In the genomic region with DNA sequence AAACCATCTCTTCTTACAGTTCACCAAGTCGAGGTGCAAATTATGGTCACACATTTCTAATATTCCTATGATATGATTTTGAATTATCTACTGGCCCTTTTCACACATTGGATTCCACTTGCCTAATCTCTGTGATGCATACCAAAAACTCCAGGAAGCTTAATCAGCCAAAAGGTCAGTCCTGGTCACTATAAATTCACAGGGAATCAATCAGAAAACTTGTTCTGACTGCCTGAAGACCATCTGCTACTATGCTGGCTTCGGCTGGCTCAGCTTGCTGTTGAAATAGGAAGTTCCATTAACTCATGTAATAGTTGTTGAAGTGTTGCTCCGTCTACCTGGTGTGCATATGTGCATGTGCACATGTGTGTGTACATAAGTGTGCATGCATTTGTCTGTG, we compare ENCODE assay signal across 19 cellular contexts.
A peak's percentile ranks its signal among the peaks of the same experiment; 100 is the strongest.
DNase-seq lines count a peak whose midpoint lies in the region; ATAC-seq and TF ChIP-seq lines count a peak whose summit lies in the region.
"Had no signal": no experiment of that assay in that cellular context is flagged by ENCODE, and none has a peak within 500 bp of the region (broad histone marks: within the 10 kb centered on the region; RNA-seq: fewer than 3 reads in every experiment).

No MANE protein-coding gene starts in this region.

- H3K36me3 ChIP-seq in brain microvascular endothelial cell (replicated peaks), result no peaks in the 10 kb centered on the region

- no peaks in the 10 kb centered on the region for H3K9me3 Mint-ChIP-seq in glutamatergic neuron (ENCODE audit: unreplicated experiment)
- no peaks in the 10 kb centered on the region for H3K9me3 Mint-ChIP-seq in type B pancreatic cell
- H3K9me3 Mint-ChIP-seq: CD8-positive, alpha-beta T cell had no signal

- peak overlapping the region; percentile 2 for H3K27ac Mint-ChIP-seq in glutamatergic neuron (ENCODE audit: unreplicated experiment)
- H3K27ac Mint-ChIP-seq in type B pancreatic cell, result no peak overlapping the region
- H3K27ac Mint-ChIP-seq: CD8-positive, alpha-beta T cell had no signal

- DNase-seq in HS-5 (ENCODE audit: low read depth) (peak; percentile 15), brain microvascular endothelial cell (peak; percentile 9), glutamatergic neuron (peak; percentile 15), NCI-H2196 (lab: John Stamatoyannopoulos, UW; ENCODE audit: unreplicated experiment) (no peak), type B pancreatic cell (ENCODE audit: extremely low spot score, unreplicated experiment) (no peak), iPS-NIHi11 (ENCODE audit: low spot score) (no peak)
- DNase-seq: C1 segment of cervical spinal cord; CD8-positive, alpha-beta T cell; GF-D8; Kasumi-1; NCI-H1092; NCI-H1436; NCI-H2029; NCI-H345; NCI-H524; NCI-H774 had no signal

- H3K4me3 Mint-ChIP-seq in glutamatergic neuron (ENCODE audit: unreplicated experiment) (no peak overlapping the region), type B pancreatic cell (no peak overlapping the region)
- H3K4me3 Mint-ChIP-seq: CD8-positive, alpha-beta T cell had no signal

- H3K27me3 Mint-ChIP-seq in glutamatergic neuron (ENCODE audit: unreplicated experiment) (no peaks in the 10 kb centered on the region), type B pancreatic cell (no peaks in the 10 kb centered on the region)

- H3K27me3 ChIP-seq in brain microvascular endothelial cell (replicated peaks), result no peaks in the 10 kb centered on the region

- no peak overlapping the region for H3K4me3 ChIP-seq in brain microvascular endothelial cell (ENCODE audit: low read depth, low read length)

- H3K4me1 Mint-ChIP-seq in glutamatergic neuron (ENCODE audit: low read depth, unreplicated experiment) (peaks cover 8% of the 10 kb centered on the region), type B pancreatic cell (ENCODE audit: unreplicated experiment) (no peaks in the 10 kb centered on the region)

- no peak for ATAC-seq in HG02970 (IDR thresholded peaks at IDR 0.05; ENCODE audit: low FRiP score, unreplicated experiment)
- ATAC-seq: CD8-positive, alpha-beta T cell; Panc1; SK-N-SH treated with all-trans-retinoic acid at 6 μM for 48 hours had no signal

- no peak overlapping the region for H3K27ac ChIP-seq in brain microvascular endothelial cell

- in situ Hi-C loops in brain microvascular endothelial cell (cut with HindIII; ENCODE audit: low pct_ligation_motif_present, low sequenced_read_pairs), result no loop called here

- no peaks in the 10 kb centered on the region for H3K36me3 Mint-ChIP-seq in glutamatergic neuron (ENCODE audit: unreplicated experiment)
- no peaks in the 10 kb centered on the region for H3K36me3 Mint-ChIP-seq in type B pancreatic cell
- H3K36me3 Mint-ChIP-seq: CD8-positive, alpha-beta T cell had no signal

- TF ChIP-seq CTCF in brain microvascular endothelial cell (IDR thresholded peaks at IDR 0.05; ENCODE audit: low read depth, low read length, missing control alignments), result no peak
- no peak for TF ChIP-seq CTCF in glutamatergic neuron (IDR thresholded peaks at IDR 0.05; ENCODE audit: partially characterized antibody, unreplicated experiment)
- no peak for TF ChIP-seq CTCF in type B pancreatic cell (conservative IDR thresholded peaks at IDR 0.05)

Comparison
In these comparisons a context has a peak if more than half of its experiments do, and no peak if none do; other contexts are left out.
1. DNase-seq: peak in HS-5 (single experiment), brain microvascular endothelial cell (single experiment) and glutamatergic neuron (single experiment); none in NCI-H2196 (single experiment), type B pancreatic cell (single experiment) and iPS-NIHi11 (single experiment).